ENCODE assay signal across 8 cellular contexts in the genomic region with DNA sequence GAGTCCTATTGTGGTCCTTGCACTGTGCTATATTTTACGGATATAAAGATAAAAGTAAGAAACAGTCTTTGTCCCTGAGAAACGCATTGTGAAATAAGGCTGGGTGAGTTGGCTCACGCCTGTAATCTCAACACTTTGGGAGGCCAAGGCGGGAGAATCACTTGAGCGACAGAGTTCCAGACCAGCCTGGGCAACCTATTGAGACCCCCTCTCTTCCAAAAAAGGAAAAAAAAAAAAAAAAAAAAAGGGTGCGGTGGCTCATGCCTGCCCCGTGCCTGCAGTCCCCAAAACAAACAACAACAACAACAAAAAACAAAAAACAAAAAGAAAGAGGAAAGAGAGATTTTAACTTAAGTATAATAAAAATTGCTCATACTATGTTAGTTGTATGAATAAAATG. TPM values are rescaled to one million over a fixed set of nuclear protein-coding genes. Genes with fewer than 3 reads are reported as not detected.
A peak's percentile ranks its signal among the peaks of the same experiment; 100 is the strongest.
DNase-seq lines count a peak whose midpoint lies in the region; ATAC-seq and TF ChIP-seq lines count a peak whose summit lies in the region.

No MANE protein-coding gene starts in this region.

- H3K9me3 ChIP-seq in GM23248 (ENCODE audit: low read depth) (no peaks in the 10 kb centered on the region), RWPE2 (ENCODE audit: severe bottlenecking) (no peaks in the 10 kb centered on the region), esophagus muscularis mucosa (no peaks in the 10 kb centered on the region)

- 9 to 14% methylated on average over 7 of the region's 7 CpGs for WGBS in GM23248 (ENCODE audit: low coverage in 1 of 2, low lambda C conversion rate in 2 of 2, missing lambda C conversion rate in 2 of 2), 2 experiments
- 52% methylated on average over 7 of the region's 7 CpGs for WGBS in esophagus muscularis mucosa

- in situ Hi-C loops in GM23248 (cut with MboI), result no loop called here

- peaks cover 56% of the 10 kb centered on the region for H3K79me2 ChIP-seq in GM23248 (ENCODE audit: insufficient read depth)

- no peak for TF ChIP-seq EP300 in esophagus muscularis mucosa (IDR thresholded peaks at IDR 0.05)

- H3K4me3 ChIP-seq in GM23248 (peak overlapping the region; percentile 92), RWPE2 (ENCODE audit: severe bottlenecking) (peak overlapping the region; percentile 81), esophagus muscularis mucosa (peak overlapping the region; percentile 82 to 99 (median 98)), retinal pigment epithelial cell (ENCODE audit: low read length) (peak overlapping the region; percentile 76)

- peaks cover 23% of the 10 kb centered on the region for H3K4me1 ChIP-seq in GM23248 (ENCODE audit: insufficient read depth)
- H3K4me1 ChIP-seq in RWPE2 (ENCODE audit: insufficient read depth, poor library complexity, severe bottlenecking), result peaks cover 14% of the 10 kb centered on the region
- H3K4me1 ChIP-seq in esophagus muscularis mucosa, result peaks cover 21 to 35% (median 33%) of the 10 kb centered on the region in 4 donors

- H2AFZ ChIP-seq in GM23248, result peak overlapping the region; percentile 72

- H3K36me3 ChIP-seq in GM23248 (ENCODE audit: low read depth), result peaks cover 8% of the 10 kb centered on the region; the same call in 1 of the 2 replicates
- H3K36me3 ChIP-seq in RWPE2 (ENCODE audit: low read depth), result peaks cover 20% of the 10 kb centered on the region
- H3K36me3 ChIP-seq in esophagus muscularis mucosa, result no peaks in the 10 kb centered on the region

- H3K9me2 ChIP-seq in GM23248 (ENCODE audit: insufficient read depth), result no peaks in the 10 kb centered on the region

- DNase-seq in GM23248 (peak; percentile 69), RWPE2 (ENCODE audit: low spot score) (no peak), esophagus muscularis mucosa (ENCODE audit: extremely low spot score) (no peak), retinal pigment epithelial cell (ENCODE audit: low read depth) (no peak), HK-2 (ENCODE audit: unreplicated experiment) (no peak), HT-29 (ENCODE audit: low spot score) (no peak)
- no peak for DNase-seq in stimulated activated CD4-positive, alpha-beta T cell treated with anti-CD3 and anti-CD28 coated beads, Interleukin-15, amount 100 ng/mL, for 24 hours

- H4K20me1 ChIP-seq in GM23248 (ENCODE audit: insufficient read depth), result peaks cover 4% of the 10 kb centered on the region

- peaks cover 30% of the 10 kb centered on the region for H3F3A ChIP-seq in GM23248 (ENCODE audit: insufficient read depth)

- peak overlapping the region; percentile 98 for H3K27ac ChIP-seq in GM23248
- peak overlapping the region; percentile 87 for H3K27ac ChIP-seq in RWPE2 (ENCODE audit: poor library complexity, severe bottlenecking)
- peak overlapping the region; percentile 96 to 100 (median 98) for H3K27ac ChIP-seq in esophagus muscularis mucosa (replicated peaks in 1 of 4)

- intact Hi-C loops in esophagus muscularis mucosa (cut with DNase I), result loop anchor here (5.0 kb wide), 1 partner anchor 303 kb away; no protein-coding TSS in a partner anchor

- TF ChIP-seq POLR2A in esophagus muscularis mucosa (IDR thresholded peaks at IDR 0.05; ENCODE audit: low read depth), result no peak

- ATAC-seq in RWPE2 (ENCODE audit: low read depth) (no peak), GM21825 (IDR thresholded peaks at IDR 0.05; ENCODE audit: unreplicated experiment) (no peak)

- peak overlapping the region; percentile 99 for H3K9ac ChIP-seq in GM23248

- H3K4me2 ChIP-seq in GM23248 (ENCODE audit: unreplicated experiment), result peak overlapping the region; percentile 87

- TF ChIP-seq CTCF in RWPE2 (IDR thresholded peaks at IDR 0.05; ENCODE audit: poor library complexity, severe bottlenecking) (no peak), esophagus muscularis mucosa (IDR thresholded peaks at IDR 0.05) (no peak), retinal pigment epithelial cell (conservative IDR thresholded peaks at IDR 0.05; ENCODE audit: low read depth, low read length) (no peak)

- no peaks in the 10 kb centered on the region for H3K27me3 ChIP-seq in GM23248 (replicated peaks; ENCODE audit: insufficient read depth)
- H3K27me3 ChIP-seq in RWPE2 (ENCODE audit: insufficient read depth, poor library complexity, severe bottlenecking), result no peaks in the 10 kb centered on the region
- H3K27me3 ChIP-seq in esophagus muscularis mucosa, result no peaks in the 10 kb centered on the region

RNA-seq across cellular contexts. Expression of a gene that starts 0.6 kb away (rescaled TPM):
- total RNA-seq in GM23248 (2014; rRNA removed; shearing (Covaris generic)), result 123 and 128 TPM in 2 replicates
- polyA plus RNA-seq in GM23248 (2016; fragmentation: Nextera tagmentation; extraction: Ambion mirVana), result 85.5 and 95.7 TPM in 2 replicates
- 10 to 100 TPM; 59.8 to 72.6 (median 65.6) TPM for total RNA-seq in esophagus muscularis mucosa
- 46.7 and 47.9 TPM in 2 replicates for total RNA-seq in HT-29 (2014; rRNA removed; shearing (Covaris generic))
